7 cellular contexts compared by ENCODE assay signal in the genomic region with DNA sequence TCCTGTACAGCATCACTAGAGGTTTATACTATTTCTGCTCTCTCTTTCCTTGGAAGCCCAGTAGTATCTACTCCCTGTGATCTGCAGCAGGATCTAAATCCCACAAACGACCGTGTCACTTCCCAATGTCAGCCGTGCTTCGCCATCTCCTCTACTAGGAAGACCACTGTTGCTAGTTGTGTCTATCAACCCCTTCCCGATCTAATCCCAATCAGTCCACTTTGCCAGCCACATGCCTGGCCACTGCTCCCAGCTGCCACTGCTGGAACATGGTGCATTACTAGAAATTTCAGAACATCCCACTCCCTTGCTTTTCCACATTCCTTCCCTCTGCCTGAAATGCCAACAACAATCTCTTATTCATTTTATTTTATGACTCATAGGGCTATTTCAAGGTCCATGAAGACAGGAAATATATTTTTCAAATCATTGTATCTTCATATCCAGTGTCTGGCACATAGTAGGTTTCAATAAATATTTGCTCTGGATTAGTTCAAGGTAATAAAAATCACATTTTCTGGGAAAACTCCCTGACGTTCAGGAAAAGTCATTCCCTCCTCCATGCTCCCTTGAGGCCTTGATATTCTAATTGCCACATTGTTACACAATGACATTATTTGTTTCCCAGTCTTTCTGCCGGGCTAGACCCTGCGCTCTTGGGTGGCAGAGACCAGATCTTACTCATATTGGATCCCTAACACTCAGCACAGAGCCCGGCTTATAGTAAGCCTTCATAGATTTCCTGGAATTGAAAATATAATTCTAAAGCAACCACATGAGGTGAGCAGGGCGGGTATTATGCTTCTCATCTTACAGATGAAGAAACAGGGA. TPM values are rescaled to one million over a fixed set of nuclear protein-coding genes. Genes with fewer than 3 reads are reported as not detected.
A peak's percentile ranks its signal among the peaks of the same experiment; 100 is the strongest.
DNase-seq lines count a peak whose midpoint lies in the region; ATAC-seq, FAIRE-seq and TF ChIP-seq lines count a peak whose summit lies in the region.

No MANE protein-coding gene starts in this region.

- no peaks in the 10 kb centered on the region for H3K9me1 ChIP-seq in keratinocyte (ENCODE audit: control insufficient read depth, extremely low read depth, insufficient read depth, low read length)

- H3K4me3 ChIP-seq in keratinocyte (ENCODE audit: control insufficient read depth in 2 of 3, extremely low read depth in 1 of 3, insufficient read depth in 2 of 3, low read depth in 1 of 3, low read length in 3 of 3): no peak overlapping the region
- no peak overlapping the region for H3K4me3 ChIP-seq in thyroid gland (replicated peaks in 1 of 3)

- FAIRE-seq in keratinocyte (lab: Jason Lieb, UNC): peak; percentile 23

- H3K79me2 ChIP-seq in keratinocyte (ENCODE audit: control insufficient read depth, insufficient read depth, low read length): peaks cover 6% of the 10 kb centered on the region

- no peak overlapping the region for H2AFZ ChIP-seq in keratinocyte (ENCODE audit: control insufficient read depth, low read length)

- intact Hi-C loops in thyroid gland (cut with DNase I): loop anchor here (10.0 kb wide), 2 partner anchors 260 to 850 kb away; no protein-coding TSS in a partner anchor

- ATAC-seq in HG03432 (IDR thresholded peaks at IDR 0.05; ENCODE audit: unreplicated experiment): no peak

- H3K27ac ChIP-seq in keratinocyte (ENCODE audit: control insufficient read depth, insufficient read depth, low read length) (peak overlapping the region; percentile 67), thyroid gland (peak overlapping the region; percentile 85 to 94 (median 91))

- peak overlapping the region; percentile 94 for H3K4me2 ChIP-seq in keratinocyte (ENCODE audit: control insufficient read depth, extremely low read depth, insufficient read depth, low read depth, low read length)

- peak overlapping the region in 2 of 4 donors; percentile 71 to 94 for H3K4me3 Mint-ChIP-seq in IgD-negative memory B cell

- peaks cover 5% of the 10 kb centered on the region for H3K36me3 Mint-ChIP-seq in IgD-negative memory B cell

- H3K4me1 ChIP-seq in keratinocyte (ENCODE audit: control insufficient read depth, extremely low read depth, insufficient read depth, low read length): peaks cover 35% of the 10 kb centered on the region
- H3K4me1 ChIP-seq in thyroid gland: peaks cover 5 to 16% of the 10 kb centered on the region in 2 donors

- 75 to 85% methylated on average over 10 of the region's 10 CpGs for WGBS in thyroid gland, 2 donors

- H3K27me3 ChIP-seq in keratinocyte (ENCODE audit: control insufficient read depth, extremely low read depth, insufficient read depth, low read length) (no peaks in the 10 kb centered on the region), thyroid gland (no peaks in the 10 kb centered on the region)

- no peaks in the 10 kb centered on the region for H3K27me3 Mint-ChIP-seq in IgD-negative memory B cell

- dilution Hi-C loops in keratinocyte (cut with MboI; ENCODE audit: extremely low pct_ligation_motif_present, low sequenced_read_pairs): no loop called here

- H3K36me3 ChIP-seq in keratinocyte (ENCODE audit: control insufficient read depth in 2 of 2, extremely low read depth in 1 of 2, insufficient read depth in 2 of 2, low read length in 2 of 2) (no peaks in the 10 kb centered on the region), thyroid gland (no peaks in the 10 kb centered on the region)

- TF ChIP-seq CTCF in keratinocyte (optimal IDR thresholded peaks at IDR 0.05 in 1 of 3, IDR thresholded peaks at IDR 0.05 in 1 of 3, conservative IDR thresholded peaks at IDR 0.05 in 1 of 3; ENCODE audit: extremely low read depth in 1 of 3, insufficient read depth in 2 of 3, low read length in 3 of 3) (no peak), thyroid gland (IDR thresholded peaks at IDR 0.05) (no peak)

- peaks cover 26 to 35% (median 35%) of the 10 kb centered on the region in 3 donors for H3K4me1 Mint-ChIP-seq in IgD-negative memory B cell

- DNase-seq in astrocyte of the hippocampus (ENCODE audit: low read depth, low spot score) (peak; percentile 69), keratinocyte (ENCODE audit: low read depth, low spot score) (no peak), thyroid gland (no peak), OCI-M2 (lab: John Stamatoyannopoulos, UW; ENCODE audit: unreplicated experiment) (no peak), hippocampal formation (lab: John Stamatoyannopoulos, UW) (no peak)

- no peaks in the 10 kb centered on the region for H3K9me3 ChIP-seq in keratinocyte (ENCODE audit: control insufficient read depth, low read depth, low read length)
- no peaks in the 10 kb centered on the region for H3K9me3 ChIP-seq in thyroid gland

- no peak for TF ChIP-seq POLR2A in thyroid gland (IDR thresholded peaks at IDR 0.05)

- H3K27ac Mint-ChIP-seq in IgD-negative memory B cell: peak overlapping the region; percentile 20 to 94 (median 49)

- H4K20me1 ChIP-seq in keratinocyte (ENCODE audit: control insufficient read depth, extremely low read depth, insufficient read depth, low read length): no peaks in the 10 kb centered on the region

- no peaks in the 10 kb centered on the region for H3K9me3 Mint-ChIP-seq in IgD-negative memory B cell

- H3K9ac ChIP-seq in keratinocyte (ENCODE audit: control insufficient read depth, extremely low read depth, insufficient read depth, low read length): no peak overlapping the region

RNA-seq across cellular contexts. Expression of gene TRIB2, which starts 2.1 kb away (rescaled TPM):
- polyA plus RNA-seq in IgD-negative memory B cell (41.2 TPM), keratinocyte (4.6 to 8.8 TPM (median 7.7 TPM) in 3 replicates)
- 1.1 TPM for polyA plus RNA-seq in keratinocyte (2011; ENCODE audit: low read depth)
- 4.7 and 4.8 TPM in 2 replicates for polyA plus RNA-seq in keratinocyte (2011; cell fraction: cytosol; rRNA removed)
- 14.6 and 18.5 TPM in 2 replicates for polyA plus RNA-seq in keratinocyte (2011; cell fraction: nucleus; rRNA removed)
- polyA plus RNA-seq in keratinocyte (2012; ENCODE audit: low replicate concordance): 2.0 and 9.6 TPM in 2 replicates
- polyA minus RNA-seq in keratinocyte: 4.8 to 7.4 TPM (median 6.8 TPM) in 3 replicates
- 6.9 TPM for polyA minus RNA-seq in keratinocyte (2011; cell fraction: cytosol; rRNA and poly(A)+ RNA removed)
- polyA minus RNA-seq in keratinocyte (2011; cell fraction: nucleus; rRNA and poly(A)+ RNA removed): 8.1 and 9.8 TPM in 2 replicates
- 10 to 100 TPM; 30.8 to 59.8 (median 37.1) TPM for total RNA-seq in thyroid gland
